In genomic region chr3:112086018-112086854, GRCh38 we compare ENCODE assay signal across 8 cellular contexts. TPM values are rescaled to one million over a fixed set of nuclear protein-coding genes. Genes with fewer than 3 reads are reported as not detected.
DNase-seq lines count a peak whose midpoint lies in the region; ATAC-seq and TF ChIP-seq lines count a peak whose summit lies in the region.

C3orf52 (plus strand) TSS chr3:112086389; CDS start chr3:112086408, 19 bp downstream.

- CTCF ChIA-PET in activated CD8-positive, alpha-beta T cell treated with anti-CD3 and anti-CD28 coated beads for 36 hours (lab: Charles Lee), result no interaction called here

- H3K27me3 Mint-ChIP-seq in activated CD8-positive, alpha-beta T cell treated with anti-CD3 and anti-CD28 coated beads for 36 hours, result peaks cover 22% of the 10 kb centered on the region

- 0 to 1% methylated on average over 72 of the region's 72 CpGs for whole genome bisulfite sequencing in ectodermal cell, 2 experiments

- ATAC-seq in GM18519 (IDR thresholded peaks at IDR 0.05; ENCODE audit: low FRiP score, unreplicated experiment) (peak; percentile 66), HG03045 (IDR thresholded peaks at IDR 0.05; ENCODE audit: unreplicated experiment) (peak; percentile 96), lower lobe of right lung (peak; percentile 96)
- peak; percentile 89 for ATAC-seq in activated CD8-positive, alpha-beta T cell treated with anti-CD3 and anti-CD28 coated beads for 36 hours

- H3K36me3 ChIP-seq in ectodermal cell (ENCODE audit: control insufficient read depth, insufficient read depth, low read length) (no peaks in the 10 kb centered on the region), lower lobe of right lung (no peaks in the 10 kb centered on the region)

- H3K4me3 ChIP-seq in ectodermal cell (ENCODE audit: insufficient read depth, low read depth, low read length) (peak within 1 kb of the TSS; percentile 50), lower lobe of right lung (peak within 1 kb of the TSS; percentile 67)

- no peaks in the 10 kb centered on the region for H3K9me3 Mint-ChIP-seq in activated CD8-positive, alpha-beta T cell treated with anti-CD3 and anti-CD28 coated beads for 36 hours

- intact Hi-C loops in activated CD8-positive, alpha-beta T cell treated with anti-CD3 and anti-CD28 coated beads for 36 hours (cut with micrococcal nuclease), result no loop called here
- intact Hi-C loops in lower lobe of right lung (cut with DNase I), result no loop called here

- H3K4me1 ChIP-seq in ectodermal cell (ENCODE audit: control insufficient read depth, insufficient read depth, low read length), result no peaks in the 10 kb centered on the region
- H3K4me1 ChIP-seq in lower lobe of right lung, result peaks cover 13% of the 10 kb centered on the region

- peak within 1 kb of the TSS; percentile 68 for H3K27ac Mint-ChIP-seq in activated CD8-positive, alpha-beta T cell treated with anti-CD3 and anti-CD28 coated beads for 36 hours

- TF ChIP-seq CTCF in 22Rv1 (IDR thresholded peaks at IDR 0.05) (0 out of 2 replicates have a peak, but pooled peaks have one; percentile 12), lower lobe of right lung (IDR thresholded peaks at IDR 0.05) (no peak)
- no peak for TF ChIP-seq CTCF in activated CD8-positive, alpha-beta T cell treated with anti-CD3 and anti-CD28 coated beads for 36 hours (IDR thresholded peaks at IDR 0.05)

- POLR2A ChIA-PET in activated CD8-positive, alpha-beta T cell treated with anti-CD3 and anti-CD28 coated beads for 36 hours (lab: Charles Lee), result no interaction called here

- peak within 1 kb of the TSS; percentile 75 for H3K4me3 Mint-ChIP-seq in activated CD8-positive, alpha-beta T cell treated with anti-CD3 and anti-CD28 coated beads for 36 hours

- peak within 1 kb of the TSS; percentile 56 for H3K27ac ChIP-seq in 22Rv1
- no peak within 1 kb of the TSS for H3K27ac ChIP-seq in ectodermal cell (ENCODE audit: insufficient read depth, low read depth, low read length, poor library complexity, severe bottlenecking)
- peak within 1 kb of the TSS; percentile 82 for H3K27ac ChIP-seq in lower lobe of right lung

- H3K9me3 ChIP-seq in ectodermal cell (ENCODE audit: control insufficient read depth, low read length) (no peaks in the 10 kb centered on the region), lower lobe of right lung (no peaks in the 10 kb centered on the region)

- H3K27me3 ChIP-seq in ectodermal cell (ENCODE audit: control insufficient read depth, insufficient read depth, low read length, poor library complexity, severe bottlenecking), result peaks cover 40% of the 10 kb centered on the region
- H3K27me3 ChIP-seq in lower lobe of right lung (ENCODE audit: low read depth), result no peaks in the 10 kb centered on the region

- peaks cover 20% of the 10 kb centered on the region for H3K4me1 Mint-ChIP-seq in activated CD8-positive, alpha-beta T cell treated with anti-CD3 and anti-CD28 coated beads for 36 hours (ENCODE audit: low read depth)

- DNase-seq in NCI-H460 (ENCODE audit: extremely low read depth, low read depth) (peak; percentile 60), lower lobe of right lung (peak; percentile 90)
- DNase-seq in activated CD8-positive, alpha-beta T cell treated with anti-CD3 and anti-CD28 coated beads for 36 hours, result peak; percentile 69
- DNase-seq in stimulated activated CD4-positive, alpha-beta T cell treated with anti-CD3 and anti-CD28 coated beads, Interleukin-4, amount 100 ng/mL, for 48 hours (ENCODE audit: low read depth in 2 of 2), result peak; percentile 28 to 55

- no peaks in the 10 kb centered on the region for H3K36me3 Mint-ChIP-seq in activated CD8-positive, alpha-beta T cell treated with anti-CD3 and anti-CD28 coated beads for 36 hours (ENCODE audit: low read depth)

RNA-seq across cellular contexts. Expression of gene C3orf52, which starts in this region (rescaled TPM):
- 2.7 and 2.9 TPM in 2 replicates for total RNA-seq in NCI-H460 (2014; rRNA removed; shearing (Covaris generic))
- polyA plus RNA-seq in NCI-H460 (2014; cell fraction: nucleus; rRNA removed), result 5.8 and 7.5 TPM in 2 replicates
- 1 to 10 TPM; 2.0 to 3.3 TPM for total RNA-seq in activated CD8-positive, alpha-beta T cell treated with anti-CD3 and anti-CD28 coated beads for 36 hours
- polyA plus RNA-seq in ectodermal cell (2013, experiment 1 of 4), result 8.0 TPM
- 5.8 TPM for polyA plus RNA-seq in ectodermal cell (2013, experiment 2 of 4)
- 5.1 TPM for polyA plus RNA-seq in ectodermal cell (2013, experiment 3 of 4)
- 4.5 TPM for polyA plus RNA-seq in ectodermal cell (2013, experiment 4 of 4)
- 16.4 TPM for total RNA-seq in lower lobe of right lung
